ENCODE assay signal across 3 cellular contexts in genomic region chr4:161360982-161361381, GRCh38.
TF ChIP-seq lines count a peak whose summit lies in the region.

No MANE protein-coding gene starts in this region.

TF ChIP-seq in A549, 52 proteins besides CTCF, POLR2A, EP300 and RAD21:
- TF ChIP-seq MAFK (IDR thresholded peaks at IDR 0.05; ENCODE audit: partially characterized antibody) = peak; percentile 49
- no peak for TF ChIP-seq ZSCAN20 (CRISPR knock-in tag; IDR thresholded peaks at IDR 0.05)
TF ChIP-seq in A549: peak in this region for 1.

TF ChIP-seq in IMR-90, 13 proteins besides CTCF, POLR2A, EP300 and RAD21:
- TF ChIP-seq RFX5 (IDR thresholded peaks at IDR 0.05; ENCODE audit: low read depth, low read length) (no peak), MAFK (IDR thresholded peaks at IDR 0.05; ENCODE audit: low read depth, low read length) (peak; percentile 82), RCOR1 (IDR thresholded peaks at IDR 0.05; ENCODE audit: insufficient replicate concordance, low read length) (no peak)
TF ChIP-seq in IMR-90: peak in this region for 1.

TF ChIP-seq in H1, 55 proteins besides CTCF, POLR2A, EP300 and RAD21:
- TF ChIP-seq POU5F1 (IDR thresholded peaks at IDR 0.05; ENCODE audit: low read depth, low read length) = no peak
- TF ChIP-seq SP1 (IDR thresholded peaks at IDR 0.05; ENCODE audit: low read depth, low read length) = no peak
- TF ChIP-seq EZH2 (IDR thresholded peaks at IDR 0.05; ENCODE audit: low read depth, low read length, severe bottlenecking) = no peak
- TF ChIP-seq MAFK (IDR thresholded peaks at IDR 0.05; ENCODE audit: low read depth, low read length) = peak; percentile 56; the same call in 1 of the 2 replicates
